ENCODE assay signal across 6 cellular contexts in genomic region chr17:60178180-60178579, GRCh38. TPM values are rescaled to one million over a fixed set of nuclear protein-coding genes. Genes with fewer than 3 reads are reported as not detected.
"Had no signal": no experiment of that assay in that cellular context is flagged by ENCODE, and none has a peak within 500 bp of the region (broad histone marks: within the 10 kb centered on the region; RNA-seq: fewer than 3 reads in every experiment).

No MANE protein-coding gene starts in this region.

RNA-seq across cellular contexts. Expression of gene CA4, which starts 28.4 kb away (rescaled TPM):
- total RNA-seq: activated CD4-positive, alpha-beta T cell treated with anti-CD3 and anti-CD28 coated beads for 36 hours; activated CD8-positive, alpha-beta memory T cell treated with anti-CD3 and anti-CD28 coated beads, Interleukin-2, amount 10 ng/mL, durations not matched to agents 7 days and 5 days; activated CD8-positive, alpha-beta T cell treated with anti-CD3 and anti-CD28 coated beads, Interleukin-2, amount 10 ng/mL, durations not matched to agents 7 days and 5 days; activated naive CD4-positive, alpha-beta T cell treated with anti-CD3 and anti-CD28 coated beads, Interleukin-2, amount 50 U/mL, for 72 hours; foreskin keratinocyte; mammary epithelial cell had no signal
